In the genomic region with DNA sequence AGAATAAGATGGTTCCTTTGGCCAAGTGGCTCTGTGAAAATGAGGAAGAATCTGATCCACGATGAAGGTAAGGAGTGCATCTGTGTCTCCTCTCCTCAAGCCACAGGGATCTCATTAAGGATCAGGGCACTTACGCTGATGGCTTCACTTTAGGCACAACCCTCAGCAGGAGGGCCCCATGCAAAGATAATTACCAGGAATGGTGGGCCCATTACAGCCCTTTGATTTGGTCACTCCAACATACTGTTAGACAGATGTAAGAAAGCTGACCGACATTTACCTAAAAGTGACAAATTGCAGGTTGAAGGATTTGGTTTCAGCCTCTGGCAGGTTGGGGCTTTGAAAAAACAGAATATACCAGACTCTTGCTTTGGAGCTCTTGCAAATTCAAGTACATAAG, we compare ENCODE assay signal across 1 cellular context.
TF ChIP-seq lines count a peak whose summit lies in the region.

No MANE protein-coding gene starts in this region.

TF ChIP-seq in HEK293, 187 proteins besides CTCF, POLR2A, EP300 and RAD21 (continued from another document):
- TF ChIP-seq, protein P1, sequence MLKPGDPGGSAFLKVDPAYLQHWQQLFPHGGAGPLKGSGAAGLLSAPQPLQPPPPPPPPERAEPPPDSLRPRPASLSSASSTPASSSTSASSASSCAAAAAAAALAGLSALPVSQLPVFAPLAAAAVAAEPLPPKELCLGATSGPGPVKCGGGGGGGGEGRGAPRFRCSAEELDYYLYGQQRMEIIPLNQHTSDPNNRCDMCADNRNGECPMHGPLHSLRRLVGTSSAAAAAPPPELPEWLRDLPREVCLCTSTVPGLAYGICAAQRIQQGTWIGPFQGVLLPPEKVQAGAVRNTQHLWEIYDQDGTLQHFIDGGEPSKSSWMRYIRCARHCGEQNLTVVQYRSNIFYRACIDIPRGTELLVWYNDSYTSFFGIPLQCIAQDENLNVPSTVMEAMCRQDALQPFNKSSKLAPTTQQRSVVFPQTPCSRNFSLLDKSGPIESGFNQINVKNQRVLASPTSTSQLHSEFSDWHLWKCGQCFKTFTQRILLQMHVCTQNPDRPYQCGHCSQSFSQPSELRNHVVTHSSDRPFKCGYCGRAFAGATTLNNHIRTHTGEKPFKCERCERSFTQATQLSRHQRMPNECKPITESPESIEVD (tag by site-specific recombination; IDR thresholded peaks at IDR 0.05): no peak
- peak; percentile 84 for TF ChIP-seq ZFP69B (tag by site-specific recombination; IDR thresholded peaks at IDR 0.05)
- peak; percentile 65 for TF ChIP-seq ZBTB8A (tag by site-specific recombination; IDR thresholded peaks at IDR 0.05)
- no peak for TF ChIP-seq ZNF76 (tag by site-specific recombination; IDR thresholded peaks at IDR 0.05; ENCODE audit: borderline replicate concordance, low read depth)
- TF ChIP-seq MZF1 (tag by site-specific recombination; IDR thresholded peaks at IDR 0.05; ENCODE audit: borderline replicate concordance): no peak
- no peak for TF ChIP-seq ZNF112 (tag by site-specific recombination; IDR thresholded peaks at IDR 0.05)
- peak; percentile 44; the same call in 1 of the 2 replicates for TF ChIP-seq IKZF3 (tag by site-specific recombination; IDR thresholded peaks at IDR 0.05)
- no peak for TF ChIP-seq ZNF600 (tag by site-specific recombination; IDR thresholded peaks at IDR 0.05)
- no peak for TF ChIP-seq ZNF132 (tag by site-specific recombination; IDR thresholded peaks at IDR 0.05; ENCODE audit: borderline replicate concordance)
- TF ChIP-seq SP7 (tag by site-specific recombination; IDR thresholded peaks at IDR 0.05): peak; percentile 51
- no peak for TF ChIP-seq ZNF510 (tag by site-specific recombination; IDR thresholded peaks at IDR 0.05; ENCODE audit: insufficient replicate concordance)
- TF ChIP-seq, protein P2, sequence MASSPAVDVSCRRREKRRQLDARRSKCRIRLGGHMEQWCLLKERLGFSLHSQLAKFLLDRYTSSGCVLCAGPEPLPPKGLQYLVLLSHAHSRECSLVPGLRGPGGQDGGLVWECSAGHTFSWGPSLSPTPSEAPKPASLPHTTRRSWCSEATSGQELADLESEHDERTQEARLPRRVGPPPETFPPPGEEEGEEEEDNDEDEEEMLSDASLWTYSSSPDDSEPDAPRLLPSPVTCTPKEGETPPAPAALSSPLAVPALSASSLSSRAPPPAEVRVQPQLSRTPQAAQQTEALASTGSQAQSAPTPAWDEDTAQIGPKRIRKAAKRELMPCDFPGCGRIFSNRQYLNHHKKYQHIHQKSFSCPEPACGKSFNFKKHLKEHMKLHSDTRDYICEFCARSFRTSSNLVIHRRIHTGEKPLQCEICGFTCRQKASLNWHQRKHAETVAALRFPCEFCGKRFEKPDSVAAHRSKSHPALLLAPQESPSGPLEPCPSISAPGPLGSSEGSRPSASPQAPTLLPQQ (tag by site-specific recombination; IDR thresholded peaks at IDR 0.05): peak; percentile 77
- no peak for TF ChIP-seq ZBTB17 (tag by site-specific recombination; IDR thresholded peaks at IDR 0.05)
- TF ChIP-seq ZNF837 (tag by site-specific recombination; IDR thresholded peaks at IDR 0.05): no peak
- TF ChIP-seq ZNF302 (tag by site-specific recombination; IDR thresholded peaks at IDR 0.05; ENCODE audit: low read depth): no peak
- no peak for TF ChIP-seq MEIS1 (CRISPR knock-in tag; IDR thresholded peaks at IDR 0.05; ENCODE audit: borderline replicate concordance)
- TF ChIP-seq KLF1 (tag by site-specific recombination; IDR thresholded peaks at IDR 0.05): no peak
- peak; percentile 40; the same call in 1 of the 2 replicates for TF ChIP-seq TCF7L2 (IDR thresholded peaks at IDR 0.05; ENCODE audit: borderline replicate concordance, low read depth, low read length)
- no peak for TF ChIP-seq ZNF174 (tag by site-specific recombination; IDR thresholded peaks at IDR 0.05)
- TF ChIP-seq ZNF146 (tag by site-specific recombination; IDR thresholded peaks at IDR 0.05): no peak
- TF ChIP-seq SP3 (tag by site-specific recombination; IDR thresholded peaks at IDR 0.05): no peak
- no peak for TF ChIP-seq ZBTB1 (tag by site-specific recombination; IDR thresholded peaks at IDR 0.05)
- TF ChIP-seq ZNF785 (tag by site-specific recombination; IDR thresholded peaks at IDR 0.05): no peak
- peak; percentile 41; the same call in 1 of the 2 replicates for TF ChIP-seq FEZF1 (tag by site-specific recombination; IDR thresholded peaks at IDR 0.05)
- no peak for TF ChIP-seq ZBTB7A (tag by site-specific recombination; IDR thresholded peaks at IDR 0.05; ENCODE audit: low read depth)
- no peak for TF ChIP-seq ZNF623 (tag by site-specific recombination; IDR thresholded peaks at IDR 0.05)
